Comparison of ENCODE assay signal across 2 cellular contexts in genomic region chr19:17078038-17078919, GRCh38.
TF ChIP-seq lines count a peak whose summit lies in the region.

No MANE protein-coding gene starts in this region.

TF ChIP-seq in IMR-90, 13 proteins besides CTCF, POLR2A, EP300 and RAD21:
- TF ChIP-seq RFX5 (IDR thresholded peaks at IDR 0.05; ENCODE audit: low read depth, low read length) (no peak), FOS (IDR thresholded peaks at IDR 0.05; ENCODE audit: low read depth, low read length) (no peak), BHLHE40 (IDR thresholded peaks at IDR 0.05; ENCODE audit: low read depth, low read length) (no peak), SMC3 (IDR thresholded peaks at IDR 0.05; ENCODE audit: low read depth, low read length) (no peak), MXI1 (IDR thresholded peaks at IDR 0.05; ENCODE audit: borderline replicate concordance, low read depth, low read length) (no peak), USF2 (IDR thresholded peaks at IDR 0.05; ENCODE audit: low read depth, low read length) (no peak), NFE2L2 (IDR thresholded peaks at IDR 0.05; ENCODE audit: low read depth, low read length) (no peak)
TF ChIP-seq in IMR-90: peak in this region for 0.

TF ChIP-seq in K562, 482 proteins besides CTCF, POLR2A, EP300 and RAD21:
- TF ChIP-seq NFIX (CRISPR knock-in tag; IDR thresholded peaks at IDR 0.05; ENCODE audit: low read depth) (no peak), POLR3A (IDR thresholded peaks at IDR 0.05; ENCODE audit: borderline replicate concordance, extremely low read depth, insufficient read depth, insufficient read length) (peak; percentile 21), SPI1 (IDR thresholded peaks at IDR 0.05; ENCODE audit: borderline replicate concordance, low read depth, low read length) (peak; percentile 91), THRA (IDR thresholded peaks at IDR 0.05) (no peak), TRIM25 (IDR thresholded peaks at IDR 0.05; ENCODE audit: borderline replicate concordance) (no peak), CEBPB (tag; IDR thresholded peaks at IDR 0.05) (peak; percentile 88), TBP (optimal IDR thresholded peaks at IDR 0.05; ENCODE audit: low read depth, low read length) (peak; percentile 75), EGR1 (conservative IDR thresholded peaks at IDR 0.05) (peak; percentile 27; the same call in 1 of the 2 replicates), ZBTB5 (IDR thresholded peaks at IDR 0.05) (no peak), CEBPG (CRISPR knock-in tag; IDR thresholded peaks at IDR 0.05) (peak; percentile 65; the same call in 1 of the 2 replicates), CEBPG (tag; conservative IDR thresholded peaks at IDR 0.05 in 1 of 2, IDR thresholded peaks at IDR 0.05 in 1 of 2) (peak in 1 of 2 experiments; percentile 34; a peak in 1 of 4 replicates), ZNF398 (CRISPR knock-in tag; IDR thresholded peaks at IDR 0.05) (no peak), MITF (IDR thresholded peaks at IDR 0.05) (no peak), ARID3B (CRISPR knock-in tag; IDR thresholded peaks at IDR 0.05; ENCODE audit: borderline replicate concordance) (no peak), FOXK2 (conservative IDR thresholded peaks at IDR 0.05 in 1 of 2, IDR thresholded peaks at IDR 0.05 in 1 of 2; ENCODE audit: low read depth in 2 of 2) (no peak), THRB (CRISPR knock-in tag; conservative IDR thresholded peaks at IDR 0.05) (no peak)
